8 cellular contexts compared by ENCODE assay signal in the genomic region with DNA sequence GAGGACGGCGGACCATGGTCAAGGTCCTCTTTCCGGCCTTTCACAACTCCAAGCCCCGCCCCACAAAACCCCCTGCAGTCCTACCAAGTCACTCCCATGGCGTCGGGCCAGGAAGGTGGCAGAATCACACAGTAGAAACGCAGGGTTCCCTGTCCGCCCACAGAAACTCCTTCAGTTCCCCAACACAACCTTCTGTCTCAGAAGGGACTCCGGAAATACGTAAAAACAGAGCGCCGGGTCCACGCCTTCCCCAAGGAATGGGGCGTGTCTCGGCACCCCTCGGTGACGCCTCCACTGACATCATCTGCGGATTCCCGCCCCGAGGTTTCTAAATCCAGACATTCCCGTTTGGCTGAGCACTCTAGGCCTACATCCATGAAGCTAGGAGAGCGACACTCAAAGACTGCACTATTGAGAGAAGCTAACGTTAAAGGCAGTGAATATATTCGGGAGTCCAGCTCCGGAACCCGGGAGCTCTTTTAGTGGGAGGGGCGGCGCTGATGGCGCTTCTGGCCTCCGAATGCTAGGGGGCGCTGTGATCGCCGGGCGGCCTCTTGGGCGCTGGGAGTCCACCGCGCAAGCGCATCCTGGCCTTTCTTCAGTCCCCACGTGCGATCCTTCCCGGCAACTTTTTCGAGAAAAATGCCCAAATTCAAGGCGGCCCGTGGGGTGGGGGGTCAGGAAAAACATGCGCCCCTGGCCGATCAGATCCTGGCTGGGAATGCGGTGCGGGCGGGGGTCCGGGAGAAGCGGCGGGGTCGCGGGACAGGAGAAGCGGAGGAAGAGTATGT. TPM values are rescaled to one million over a fixed set of nuclear protein-coding genes. Genes with fewer than 3 reads are reported as not detected.
DNase-seq lines count a peak whose midpoint lies in the region; ATAC-seq and TF ChIP-seq lines count a peak whose summit lies in the region.

A gene with protein sequence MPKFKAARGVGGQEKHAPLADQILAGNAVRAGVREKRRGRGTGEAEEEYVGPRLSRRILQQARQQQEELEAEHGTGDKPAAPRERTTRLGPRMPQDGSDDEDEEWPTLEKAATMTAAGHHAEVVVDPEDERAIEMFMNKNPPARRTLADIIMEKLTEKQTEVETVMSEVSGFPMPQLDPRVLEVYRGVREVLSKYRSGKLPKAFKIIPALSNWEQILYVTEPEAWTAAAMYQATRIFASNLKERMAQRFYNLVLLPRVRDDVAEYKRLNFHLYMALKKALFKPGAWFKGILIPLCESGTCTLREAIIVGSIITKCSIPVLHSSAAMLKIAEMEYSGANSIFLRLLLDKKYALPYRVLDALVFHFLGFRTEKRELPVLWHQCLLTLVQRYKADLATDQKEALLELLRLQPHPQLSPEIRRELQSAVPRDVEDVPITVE (plus strand): TSS at position 579 of the 791 bp plus-strand sequence. CDS start 64 bp downstream, at position 643.
Gene MED20, minus strand, starts transcription at position 219 of the 791 bp plus-strand sequence. Its CDS starts 121 bp downstream, at position 98.

- H3K36me3 ChIP-seq in DOHH2 (ENCODE audit: control insufficient read depth, low read length): peaks cover 52% of the 10 kb centered on the region
- no peaks in the 10 kb centered on the region for H3K36me3 ChIP-seq in KMS-11 (ENCODE audit: insufficient read depth)
- H3K36me3 ChIP-seq in Panc1 (ENCODE audit: control insufficient read depth, insufficient read depth, low read length): peaks cover 12% of the 10 kb centered on the region; the same call in 1 of the 2 replicates
- peaks cover 6 to 25% (median 22%) of the 10 kb centered on the region in 4 donors for H3K36me3 ChIP-seq in esophagus muscularis mucosa

- H3K4me2 ChIP-seq in DOHH2 (ENCODE audit: low read length) (peak within 1 kb of the TSS; percentile 82), KMS-11 (peak within 1 kb of the TSS; percentile 95)

- intact Hi-C loops in Panc1 (cut with micrococcal nuclease; ENCODE audit: unreplicated experiment): loop anchor here (5.0 kb wide), 2 partner anchors 74 to 134 kb away; partner anchors contain the start of gene TOMM6
- intact Hi-C loops in esophagus muscularis mucosa (cut with DNase I): loop anchor here (2.0 to 10.0 kb wide), 3 partner anchors 121 to 294 kb away; partner anchors contain the start of genes MRPS10 and TOMM6

- peak within 1 kb of the TSS; percentile 93 for H2AFZ ChIP-seq in KMS-11 (ENCODE audit: low read depth)

- WGBS in esophagus muscularis mucosa: 1% methylated on average over 49 of the region's 55 CpGs

- H3F3A ChIP-seq in DOHH2 (ENCODE audit: control insufficient read depth, insufficient read depth): 0 out of 2 replicates have a peak, but pooled peaks cover under 1% of the 10 kb centered on the region

- CTCF ChIA-PET in Panc1 (lab: Charles Lee): interaction anchor here (0.6 to 1.2 kb wide), 9 partner anchors 9 to 1318 kb away, joined by 3 to 10 read pairs (median 4); partner anchors contain the start of gene TOMM6

- peak within 1 kb of the TSS; percentile 99 for H3K9ac ChIP-seq in KMS-11

- peak; percentile 76 for TF ChIP-seq POLR2A in esophagus muscularis mucosa (IDR thresholded peaks at IDR 0.05; ENCODE audit: low read depth)

- H3K27me3 ChIP-seq in DOHH2 (ENCODE audit: control insufficient read depth, low read length): no peaks in the 10 kb centered on the region
- no peaks in the 10 kb centered on the region for H3K27me3 ChIP-seq in KMS-11 (ENCODE audit: insufficient read depth, low read depth)
- H3K27me3 ChIP-seq in Panc1 (ENCODE audit: control insufficient read depth, insufficient read depth, low read length): no peaks in the 10 kb centered on the region
- no peaks in the 10 kb centered on the region for H3K27me3 ChIP-seq in esophagus muscularis mucosa

- H3K9me3 ChIP-seq in DOHH2 (ENCODE audit: control insufficient read depth, insufficient read depth, low read length) (no peaks in the 10 kb centered on the region), Panc1 (ENCODE audit: control insufficient read depth, insufficient read depth, low read depth, low read length) (no peaks in the 10 kb centered on the region), esophagus muscularis mucosa (no peaks in the 10 kb centered on the region)

- peak; percentile 84 for ATAC-seq in GM21737 (IDR thresholded peaks at IDR 0.05; ENCODE audit: unreplicated experiment)
- ATAC-seq in Panc1: peak; percentile 97

- POLR2A ChIA-PET in Panc1 (lab: Charles Lee): interaction anchor here (0.6 to 1.5 kb wide), 7 partner anchors 16 to 134 kb away, joined by 3 to 7 read pairs (median 4); partner anchors contain the start of gene TOMM6

- H3K9me2 ChIP-seq in DOHH2 (replicated peaks; ENCODE audit: control insufficient read depth, low read length): no peaks in the 10 kb centered on the region

- DNase-seq in Panc1 (ENCODE audit: low read depth, low spot score) (peak; percentile 86), esophagus muscularis mucosa (ENCODE audit: extremely low spot score) (peak; percentile 98), myocyte (ENCODE audit: low read depth) (peak; percentile 96)
- DNase-seq in activated T-cell treated with anti-CD3 and anti-CD28 coated beads, Interleukin-2, amount 50 U/mL, for 48 hours: peak; percentile 97 to 99
- peak; percentile 81 to 89 for DNase-seq in stimulated activated CD8-positive, alpha-beta memory T cell treated with anti-CD3 and anti-CD28 coated beads, Interleukin-7, amount 100 ng/mL, for 48 hours (ENCODE audit: extremely low read depth in 1 of 2, low read depth in 1 of 2)

- in situ Hi-C loops in Panc1 (cut with HindIII; ENCODE audit: low pct_unique_long_range_greater_than_20kb, low sequenced_read_pairs): no loop called here

- H3K4me3 ChIP-seq in DOHH2 (ENCODE audit: low read length): peak within 1 kb of the TSS; percentile 95
- H3K4me3 ChIP-seq in KMS-11 (IDR thresholded peaks at IDR 0.05; ENCODE audit: insufficient read depth, low read depth, low read length): no peak within 1 kb of the TSS
- H3K4me3 ChIP-seq in Panc1 (ENCODE audit: low read depth in 2 of 2, low read length in 2 of 2): peak within 1 kb of the TSS; percentile 96 to 99
- peak within 1 kb of the TSS; percentile 71 to 92 (median 82) for H3K4me3 ChIP-seq in esophagus muscularis mucosa

- H3K79me2 ChIP-seq in DOHH2 (ENCODE audit: control insufficient read depth, low read length) (peaks cover 86% of the 10 kb centered on the region), KMS-11 (ENCODE audit: insufficient read depth, low read depth) (peaks cover 62% of the 10 kb centered on the region)

- H4K20me1 ChIP-seq in DOHH2 (ENCODE audit: control insufficient read depth, insufficient read depth, low read depth, low read length): peaks cover 6% of the 10 kb centered on the region; the same call in 1 of the 2 replicates
- H4K20me1 ChIP-seq in KMS-11 (ENCODE audit: insufficient read depth): no peaks in the 10 kb centered on the region; the same call in 1 of the 2 replicates

- no TSS peak for BruUV-seq in Panc1 (replicated peaks; lab: Mats Ljungman, UMichigan)

- peak; percentile 97 for TF ChIP-seq CTCF in DOHH2 (IDR thresholded peaks at IDR 0.05; ENCODE audit: low read depth, low read length, poor library complexity, severe bottlenecking)
- peak; percentile 95 for TF ChIP-seq CTCF in KMS-11 (conservative IDR thresholded peaks at IDR 0.05; ENCODE audit: low read depth, low read length)
- TF ChIP-seq CTCF in Panc1 (IDR thresholded peaks at IDR 0.05): peak; percentile 99
- TF ChIP-seq CTCF in esophagus muscularis mucosa (IDR thresholded peaks at IDR 0.05): peak; percentile 98 to 99 (median 99)

- H3K4me1 ChIP-seq in DOHH2 (ENCODE audit: control insufficient read depth, low read length) (peaks cover 38% of the 10 kb centered on the region), KMS-11 (ENCODE audit: low read depth, poor library complexity, severe bottlenecking) (peaks cover 48% of the 10 kb centered on the region), Panc1 (ENCODE audit: control insufficient read depth, insufficient read depth, low read length) (peaks cover 19% of the 10 kb centered on the region), esophagus muscularis mucosa (peaks cover 37 to 67% (median 55%) of the 10 kb centered on the region in 4 donors)

- no peak for TF ChIP-seq EP300 in esophagus muscularis mucosa (IDR thresholded peaks at IDR 0.05)

- H3K27ac ChIP-seq in DOHH2 (ENCODE audit: low read depth, low read length): peak within 1 kb of the TSS; percentile 80
- peak within 1 kb of the TSS; percentile 78 for H3K27ac ChIP-seq in KMS-11
- peak within 1 kb of the TSS; percentile 99 for H3K27ac ChIP-seq in Panc1 (ENCODE audit: low read length)
- H3K27ac ChIP-seq in esophagus muscularis mucosa (replicated peaks in 1 of 4): peak within 1 kb of the TSS; percentile 92 to 99 (median 94)

RNA-seq across cellular contexts. Expression of the first gene that starts in this region (rescaled TPM):
- 49.1 TPM for total RNA-seq in Panc1 (2021; ENCODE audit: unreplicated experiment)
- 75.1 TPM for polyA plus RNA-seq in Panc1 (2012; ENCODE audit: insufficient read length)
- 10 to 100 TPM in 2 of 4 donors, 1 to 10 TPM in 2; 5.8 to 11.6 (median 9.2) TPM for total RNA-seq in esophagus muscularis mucosa
- 28.1 and 28.3 TPM in 2 replicates for total RNA-seq in myocyte
- 28.8 TPM for polyA plus RNA-seq in myocyte (2012)

RNA-seq across cellular contexts. Expression of gene MED20, which starts in this region (rescaled TPM):
- 24.5 TPM for total RNA-seq in Panc1 (2021; ENCODE audit: unreplicated experiment)
- 14.2 TPM for polyA plus RNA-seq in Panc1 (2012; ENCODE audit: insufficient read length)
- 10 to 100 TPM in 3 of 4 donors, 1 to 10 TPM in 1; 9.6 to 14.9 (median 14.2) TPM for total RNA-seq in esophagus muscularis mucosa
- 26.4 and 27.3 TPM in 2 replicates for total RNA-seq in myocyte
- 27.3 TPM for polyA plus RNA-seq in myocyte (2012)
